Comparison of ENCODE assay signal across 7 cellular contexts in the genomic region with DNA sequence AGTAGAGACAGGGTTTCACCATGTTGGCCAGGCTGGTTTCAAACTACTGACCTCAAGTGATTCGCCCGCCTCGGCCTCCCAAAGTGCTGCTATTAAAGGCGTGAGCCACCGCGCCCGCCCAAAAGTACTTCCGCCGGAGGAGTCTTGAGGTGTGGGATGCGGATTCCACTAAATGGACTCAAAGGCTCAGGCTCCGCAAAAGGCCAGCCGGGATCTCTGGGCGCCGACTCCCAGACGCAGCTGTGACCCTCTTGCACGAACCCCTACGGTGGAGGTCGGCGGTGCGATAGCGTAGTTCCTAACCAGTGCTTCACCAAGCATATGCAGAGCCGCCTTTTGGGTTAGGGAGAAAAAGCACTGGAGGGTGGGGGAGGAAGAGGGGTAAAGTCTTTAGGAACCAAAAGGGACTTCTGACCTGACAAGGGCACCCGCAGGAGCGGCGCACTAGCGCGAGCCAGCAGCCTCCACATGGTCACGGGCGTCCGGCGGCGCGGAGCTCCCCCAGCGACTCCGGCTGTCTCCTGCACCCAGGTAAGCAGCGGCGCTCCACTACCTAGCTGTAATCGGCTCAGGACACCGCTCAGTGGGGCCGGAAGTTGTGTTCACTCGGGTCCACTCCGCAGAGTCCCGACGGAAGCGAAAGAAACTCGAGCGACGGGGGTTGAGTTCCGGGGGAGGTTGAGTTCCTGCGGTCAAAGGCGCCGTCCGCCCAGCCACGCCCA. TPM values are rescaled to one million over a fixed set of nuclear protein-coding genes. Genes with fewer than 3 reads are reported as not detected.
A peak's percentile ranks its signal among the peaks of the same experiment; 100 is the strongest.
DNase-seq lines count a peak whose midpoint lies in the region; ATAC-seq and TF ChIP-seq lines count a peak whose summit lies in the region.

A gene (minus strand): TSS at position 590 of the 722 bp plus-strand sequence. CDS start 120 bp downstream, at position 470.

- no peaks in the 10 kb centered on the region for H4K20me1 ChIP-seq in hepatocyte (ENCODE audit: insufficient read depth, poor library complexity, severe bottlenecking)

- DNase-seq in NCI-H187 treated with DMSO at 0.1 percent for 48 hours (lab: John Stamatoyannopoulos, UW), result peak; percentile 27
- peak; percentile 38 to 90 for DNase-seq in ascending aorta (ENCODE audit: low spot score in 2 of 2)
- peak; percentile 95 for DNase-seq in hepatocyte (ENCODE audit: low spot score)
- peak; percentile 94 for DNase-seq in retina

- H2AFZ ChIP-seq in hepatocyte, result peak within 1 kb of the TSS; percentile 97

- H3K9me3 ChIP-seq in ascending aorta, result no peaks in the 10 kb centered on the region
- no peaks in the 10 kb centered on the region for H3K9me3 ChIP-seq in hepatocyte (ENCODE audit: low read depth)

- no peaks in the 10 kb centered on the region for H3K9me2 ChIP-seq in hepatocyte (replicated peaks; ENCODE audit: insufficient read depth)

- TF ChIP-seq CTCF in ascending aorta (IDR thresholded peaks at IDR 0.05) (peak in 1 of 3 experiments; percentile 11), hepatocyte (IDR thresholded peaks at IDR 0.05; ENCODE audit: poor library complexity) (peak; percentile 41)

- H3K36me3 ChIP-seq in ascending aorta (peaks cover 13 to 28% of the 10 kb centered on the region in 2 donors), hepatocyte (replicated peaks; ENCODE audit: insufficient read depth, low read depth) (no peaks in the 10 kb centered on the region)

- H3K27ac ChIP-seq in ascending aorta (peak within 1 kb of the TSS; percentile 75 to 81), hepatocyte (peak within 1 kb of the TSS; percentile 84)

- under 1% methylated on average over 54 of the region's 54 CpGs for WGBS in hepatocyte (ENCODE audit: low lambda C conversion rate, missing lambda C conversion rate)

- H3K4me1 ChIP-seq in ascending aorta (peaks cover 0 to 12% of the 10 kb centered on the region in 2 donors), hepatocyte (ENCODE audit: insufficient read depth) (peaks cover 8% of the 10 kb centered on the region)

- H3K4me3 ChIP-seq in ascending aorta, result peak within 1 kb of the TSS; percentile 77 to 91
- H3K4me3 ChIP-seq in hepatocyte, result peak within 1 kb of the TSS; percentile 73

- peaks cover 11% of the 10 kb centered on the region for H3K79me2 ChIP-seq in hepatocyte

- peak within 1 kb of the TSS; percentile 91 for H3K4me2 ChIP-seq in hepatocyte

- intact Hi-C loops in T-helper 2 cell treated with Interferon-gamma antibody and Interleukin-4, amounts not matched to agents 100 ng/mL and 5 ng/mL, for 36 hours (cut with micrococcal nuclease), result loop anchor here (1.0 to 5.0 kb wide), 7 partner anchors 43 to 703 kb away; a partner anchor contains a TSS
- intact Hi-C loops in ascending aorta (cut with DNase I), result no loop called here

- H3K27me3 ChIP-seq in ascending aorta, result no peaks in the 10 kb centered on the region
- no peaks in the 10 kb centered on the region for H3K27me3 ChIP-seq in hepatocyte

- ATAC-seq in GM18502 (IDR thresholded peaks at IDR 0.05; ENCODE audit: poor library complexity, unreplicated experiment) (peak; percentile 99), HG02970 (IDR thresholded peaks at IDR 0.05; ENCODE audit: low FRiP score, unreplicated experiment) (peak; percentile 99)

RNA-seq across cellular contexts. Expression of the gene that starts here (rescaled TPM):
- 81.3 and 81.8 TPM in 2 replicates for total RNA-seq in T-helper 2 cell treated with Interferon-gamma antibody and Interleukin-4, amounts not matched to agents 100 ng/mL and 5 ng/mL, for 36 hours
- total RNA-seq in ascending aorta (63.0 TPM), hepatocyte (37.3 and 51.3 TPM in 2 replicates)
- 59.3 and 62.0 TPM in 2 replicates for polyA plus RNA-seq in hepatocyte

Comparison
In these comparisons a context has a peak if more than half of its experiments do, and no peak if none do; other contexts are left out.
1. Peak in every context shown above with its lines: DNase-seq, ATAC-seq, H3K4me3 ChIP-seq and H3K27ac ChIP-seq.
2. DNase-seq: peak in every context shown above with its lines; median percentile 95 in hepatocyte; 94 in retina; 64 in ascending aorta; 27 in NCI-H187 treated with DMSO at 0.1 percent for 48 hours.